Comparison of ENCODE assay signal across 19 cellular contexts in the genomic region with DNA sequence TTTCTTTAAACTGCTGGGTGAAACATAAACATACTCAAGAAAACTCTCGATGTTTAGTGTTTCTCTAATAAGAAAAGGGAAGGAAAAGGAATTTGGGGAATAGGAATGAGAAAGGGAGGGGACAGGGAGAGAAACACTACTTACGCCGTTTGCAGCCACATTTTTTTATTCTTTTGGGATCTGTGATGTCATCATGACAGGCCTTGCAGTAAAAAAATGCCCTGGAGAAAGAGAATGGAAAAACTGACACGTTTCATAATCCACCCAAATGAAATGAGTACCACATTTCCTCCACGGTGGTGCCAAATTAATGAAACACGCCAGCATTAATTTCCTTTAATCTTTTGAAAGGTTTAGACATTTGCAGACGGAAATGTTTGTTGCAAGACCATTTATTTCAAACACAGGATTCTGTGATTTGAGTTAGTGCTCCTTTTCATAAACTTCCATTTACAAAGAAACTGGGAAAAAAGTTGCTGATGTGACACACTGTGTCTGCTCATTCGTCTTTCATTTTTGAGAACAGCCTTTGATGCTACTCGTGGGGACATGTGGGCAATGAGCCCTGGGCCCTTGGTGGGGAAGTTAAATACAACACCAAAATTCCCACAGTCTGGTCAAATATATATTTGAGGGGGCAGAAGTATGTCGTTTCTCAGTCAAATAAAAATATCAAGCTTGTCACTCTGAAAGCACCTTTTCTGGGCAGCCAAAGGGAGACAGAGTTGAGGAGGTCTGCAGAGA.
DNase-seq lines count a peak whose midpoint lies in the region; ATAC-seq and TF ChIP-seq lines count a peak whose summit lies in the region.
"Had no signal": no experiment of that assay in that cellular context is flagged by ENCODE, and none has a peak within 500 bp of the region (broad histone marks: within the 10 kb centered on the region; RNA-seq: fewer than 3 reads in every experiment).

No MANE protein-coding gene starts in this region.

- peaks cover 4% of the 10 kb centered on the region for H3K9me3 ChIP-seq in adipocyte (ENCODE audit: control insufficient read depth, low read length)
- peaks cover 0 to 2% (median 0%) of the 10 kb centered on the region in 3 donors for H3K9me3 ChIP-seq in gastroesophageal sphincter
- no peaks in the 10 kb centered on the region for H3K9me3 ChIP-seq in psoas muscle
- no peaks in the 10 kb centered on the region for H3K9me3 ChIP-seq in uterus

- H3K27me3 ChIP-seq in adipocyte (replicated peaks; ENCODE audit: control insufficient read depth, insufficient read depth, low read length) = no peaks in the 10 kb centered on the region
- no peaks in the 10 kb centered on the region for H3K27me3 ChIP-seq in gastroesophageal sphincter
- H3K27me3 ChIP-seq in psoas muscle (ENCODE audit: insufficient read depth in 3 of 3, low read length in 2 of 3) = no peaks in the 10 kb centered on the region
- H3K27me3 ChIP-seq in uterus = no peaks in the 10 kb centered on the region

- ATAC-seq in gastroesophageal sphincter (peak; percentile 84), psoas muscle (peak in 1 of 4 donors; percentile 64)
- ATAC-seq: activated CD8-positive, alpha-beta memory T cell treated with anti-CD3 and anti-CD28 coated beads, Interleukin-2, amount 10 ng/mL, durations not matched to agents 7 days and 5 days had no signal

- peak overlapping the region; percentile 42 for H3K4me3 ChIP-seq in adipocyte (ENCODE audit: low read length)
- no peak overlapping the region for H3K4me3 ChIP-seq in gastroesophageal sphincter
- no peak overlapping the region for H3K4me3 ChIP-seq in psoas muscle
- H3K4me3 ChIP-seq in uterus = no peak overlapping the region
- H3K4me3 ChIP-seq: PC-9 had no signal

- TF ChIP-seq CTCF in gastroesophageal sphincter (IDR thresholded peaks at IDR 0.05) (no peak), psoas muscle (IDR thresholded peaks at IDR 0.05) (no peak), uterus (IDR thresholded peaks at IDR 0.05) (no peak)

- H3K36me3 ChIP-seq in adipocyte (ENCODE audit: control insufficient read depth, insufficient read depth, low read length, severe bottlenecking) (no peaks in the 10 kb centered on the region), gastroesophageal sphincter (peaks cover 0 to 20% of the 10 kb centered on the region in 2 donors), psoas muscle (ENCODE audit: insufficient read depth in 1 of 2, low read depth in 1 of 2) (no peaks in the 10 kb centered on the region), uterus (no peaks in the 10 kb centered on the region)

- H3K4me1 ChIP-seq in adipocyte (ENCODE audit: control insufficient read depth, insufficient read depth, low read length) (peaks cover 38% of the 10 kb centered on the region), gastroesophageal sphincter (peaks cover 12 to 27% (median 14%) of the 10 kb centered on the region in 3 donors), psoas muscle (peaks cover 12% of the 10 kb centered on the region), uterus (no peaks in the 10 kb centered on the region)

- TF ChIP-seq EP300 in gastroesophageal sphincter (IDR thresholded peaks at IDR 0.05) = no peak

- peak overlapping the region; percentile 65 for H3K9ac ChIP-seq in adipocyte (ENCODE audit: low read length)
- H3K9ac ChIP-seq: KMS-11 had no signal

- no peak for TF ChIP-seq POLR2A in gastroesophageal sphincter (IDR thresholded peaks at IDR 0.05)
- TF ChIP-seq POLR2A in uterus (IDR thresholded peaks at IDR 0.05) = no peak

- 17 to 27% methylated on average over 10 of the region's 10 CpGs for WGBS in gastroesophageal sphincter (ENCODE audit: low coverage in 1 of 2), 2 donors
- WGBS in psoas muscle, 3 donors = 49 to 53% (median 52%) methylated on average over 10 of the region's 10 CpGs

- DNase-seq in adipocyte (ENCODE audit: low read depth) (no peak), psoas muscle (no peak), uterus (no peak), GF-D8 (lab: John Stamatoyannopoulos, UW) (no peak), dedifferentiated amniotic fluid mesenchymal stem cell (ENCODE audit: extremely low spot score) (no peak), posterior cingulate gyrus (no peak)
- DNase-seq: activated CD4-positive, CD25-positive, alpha-beta regulatory T cell treated with anti-CD3 and anti-CD28 coated beads, Interleukin-2, amount 50 U/mL, for 72 hours; activated CD8-positive, alpha-beta memory T cell treated with anti-CD3 and anti-CD28 coated beads, Interleukin-2, amount 10 ng/mL, durations not matched to agents 7 days and 5 days; activated effector memory CD4-positive, alpha-beta T cell treated with anti-CD3 and anti-CD28 coated beads, Interleukin-2, amount 50 U/mL, for 16 hours; amygdala; H7; immature natural killer cell; NCI-H1092 treated with DMSO at 0.1 percent for 48 hours; NCI-H82; PC-9; T-helper 9 cell had no signal

- intact Hi-C loops in psoas muscle (cut with DNase I) = no loop called here
- intact Hi-C loops in uterus (cut with DNase I; ENCODE audit: low total_unique reads) = no loop called here
- intact Hi-C loops in posterior cingulate gyrus (cut with DNase I) = no loop called here

- peak overlapping the region; percentile 65 to 75 (median 68) for H3K27ac ChIP-seq in gastroesophageal sphincter
- H3K27ac ChIP-seq in psoas muscle = peak overlapping the region; percentile 50
- H3K27ac ChIP-seq in uterus = peak overlapping the region; percentile 32 to 42
- H3K27ac ChIP-seq: C4-2B, KMS-11, PC-9 had no signal
